Comparison of ENCODE assay signal across 16 cellular contexts in genomic region chr10:43944742-43945730, GRCh38.
DNase-seq lines count a peak whose midpoint lies in the region; ATAC-seq and TF ChIP-seq lines count a peak whose summit lies in the region.
"Had no signal": no experiment of that assay in that cellular context is flagged by ENCODE, and none has a peak within 500 bp of the region (broad histone marks: within the 10 kb centered on the region; RNA-seq: fewer than 3 reads in every experiment).

No MANE protein-coding gene starts in this region.

- intact Hi-C loops in Right ventricle myocardium superior (cut with DNase I) (no loop called here), cardiac septum (cut with DNase I) (no loop called here)

- no peak overlapping the region for H3K27ac Mint-ChIP-seq in T-helper 17 cell
- H3K27ac Mint-ChIP-seq: CD14-positive monocyte; dendritic cell treated with granulocyte-macrophage colony-stimulating factor and Interleukin-4, amounts not matched to agents 40 ng/mL and 50 ng/mL, for 4 days had no signal

- no peak for TF ChIP-seq CTCF in right atrium auricular region (IDR thresholded peaks at IDR 0.05)

- H3K9me3 ChIP-seq in right atrium auricular region (no peaks in the 10 kb centered on the region), T-helper 17 cell (ENCODE audit: control insufficient read depth, low read length, poor library complexity, severe bottlenecking) (no peaks in the 10 kb centered on the region)

- no peak overlapping the region for H3K27ac ChIP-seq in right atrium auricular region
- H3K27ac ChIP-seq: WERI-Rb-1 had no signal

- H3K36me3 Mint-ChIP-seq in T-helper 17 cell (ENCODE audit: low read depth): peaks cover 2% of the 10 kb centered on the region
- H3K36me3 Mint-ChIP-seq: CD14-positive monocyte had no signal

- no peaks in the 10 kb centered on the region for H3K36me3 ChIP-seq in right atrium auricular region
- H3K36me3 ChIP-seq: WERI-Rb-1 had no signal

- H3K4me1 Mint-ChIP-seq in T-helper 17 cell: peaks cover 15% of the 10 kb centered on the region
- H3K4me1 Mint-ChIP-seq: CD14-positive monocyte had no signal

- H3K27me3 ChIP-seq in right atrium auricular region: no peaks in the 10 kb centered on the region

- H3K27me3 Mint-ChIP-seq in T-helper 17 cell: peaks cover 37% of the 10 kb centered on the region

- no peak overlapping the region for H3K4me3 Mint-ChIP-seq in T-helper 17 cell
- H3K4me3 Mint-ChIP-seq: CD14-positive monocyte; dendritic cell treated with granulocyte-macrophage colony-stimulating factor and Interleukin-4, amounts not matched to agents 40 ng/mL and 50 ng/mL, for 4 days had no signal

- DNase-seq in Right ventricle myocardium superior: no peak
- no peak for DNase-seq in cardiac septum (ENCODE audit: low spot score)
- DNase-seq in right atrium auricular region (ENCODE audit: low spot score): peak; percentile 52
- DNase-seq in retina: peak; percentile 51
- DNase-seq in stimulated activated naive CD4-positive, alpha-beta T cell treated with Interleukin-2 at 50 U/mL for 16 hours (lab: John Stamatoyannopoulos, UW): no peak
- DNase-seq in D341Med (ENCODE audit: low spot score): no peak
- no peak for DNase-seq in T-helper 17 cell
- DNase-seq: foreskin melanocyte; left cardiac atrium; NCI-H526 treated with DMSO at 0.1 percent for 48 hours; SIG-M5; stimulated activated CD4-positive, alpha-beta T cell treated with anti-CD3 and anti-CD28 coated beads, Interleukin-2, amount 100 ng/mL, for 48 hours; WERI-Rb-1 had no signal

- peaks cover 0 to 34% of the 10 kb centered on the region in 2 donors for H3K4me1 ChIP-seq in right atrium auricular region

- ATAC-seq in Right ventricle myocardium superior (ENCODE audit: poor library complexity): peak; percentile 31
- no peak for ATAC-seq in HG03571 (IDR thresholded peaks at IDR 0.05; ENCODE audit: unreplicated experiment)
- ATAC-seq in T-helper 17 cell: no peak

- H3K4me3 ChIP-seq in right atrium auricular region: no peak overlapping the region

Comparison
In these comparisons a context has a peak if more than half of its experiments do, and no peak if none do; other contexts are left out.
1. DNase-seq: peak in right atrium auricular region (single experiment) and retina (single experiment); none in Right ventricle myocardium superior (single experiment), cardiac septum (single experiment), stimulated activated naive CD4-positive, alpha-beta T cell treated with Interleukin-2 at 50 U/mL for 16 hours (single experiment), D341Med (single experiment) and T-helper 17 cell (0 of 3).